9 cellular contexts compared by ENCODE assay signal in the genomic region with DNA sequence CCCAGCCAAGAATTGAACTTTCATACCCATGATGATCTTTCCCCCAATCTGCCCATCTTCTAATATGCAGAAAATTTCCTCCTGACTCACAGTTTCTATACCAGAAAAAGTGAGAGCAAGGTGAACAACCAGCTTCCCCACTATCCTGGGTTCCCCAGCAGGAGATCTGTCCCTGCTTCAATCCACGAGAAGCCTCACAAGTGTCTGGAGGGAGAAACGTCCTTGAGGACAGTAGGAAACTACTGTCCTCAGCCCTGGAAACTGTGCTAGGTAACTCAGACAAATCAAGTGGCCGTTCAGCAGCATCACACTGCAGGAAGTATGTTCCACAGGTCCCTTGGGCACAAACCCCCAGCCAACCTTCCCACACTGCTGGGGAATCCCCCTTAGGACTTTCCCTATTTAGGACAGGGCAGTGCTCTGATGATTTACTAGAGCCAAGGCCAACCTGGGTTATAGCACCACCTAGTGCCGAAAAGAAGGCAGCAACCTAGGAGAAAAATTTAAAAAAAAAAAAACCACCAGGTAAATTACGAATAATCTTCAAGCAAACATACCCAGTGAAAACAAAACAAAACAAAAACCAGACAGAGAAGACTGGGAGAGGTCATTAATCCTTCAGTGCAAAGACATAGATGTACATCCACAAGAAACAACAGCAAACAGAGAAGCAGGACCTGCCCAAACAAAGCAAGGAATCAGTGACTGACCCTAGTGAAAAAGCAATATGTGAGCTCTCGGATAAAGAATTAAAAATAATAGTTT. TPM values are rescaled to one million over a fixed set of nuclear protein-coding genes. Genes with fewer than 3 reads are reported as not detected.
DNase-seq lines count a peak whose midpoint lies in the region; ATAC-seq and TF ChIP-seq lines count a peak whose summit lies in the region.
"Had no signal": no experiment of that assay in that cellular context is flagged by ENCODE, and none has a peak within 500 bp of the region (broad histone marks: within the 10 kb centered on the region; RNA-seq: fewer than 3 reads in every experiment).

No MANE protein-coding gene starts in this region.

- DNase-seq in Right ventricle myocardium superior (no peak), right atrium auricular region (ENCODE audit: low spot score) (no peak), esophagus muscularis mucosa (ENCODE audit: extremely low spot score) (no peak), pons (ENCODE audit: low spot score) (peak; percentile 26), hippocampal formation (lab: John Stamatoyannopoulos, UW) (no peak)

- peak; percentile 61 for ATAC-seq in Right ventricle myocardium superior (ENCODE audit: poor library complexity)
- ATAC-seq in GM19467 (IDR thresholded peaks at IDR 0.05; ENCODE audit: unreplicated experiment), result peak; percentile 98
- ATAC-seq in HG03439 (IDR thresholded peaks at IDR 0.05; ENCODE audit: unreplicated experiment), result peak; percentile 99

- no peaks in the 10 kb centered on the region for H3K9me2 ChIP-seq in SU-DHL-6 (replicated peaks; ENCODE audit: insufficient read depth, low read length)

- no peaks in the 10 kb centered on the region for H3K4me1 ChIP-seq in right atrium auricular region
- no peaks in the 10 kb centered on the region for H3K4me1 ChIP-seq in esophagus muscularis mucosa

- H3K9me3 ChIP-seq in right atrium auricular region, result peaks cover 0 to 13% of the 10 kb centered on the region in 2 donors
- no peaks in the 10 kb centered on the region for H3K9me3 ChIP-seq in SU-DHL-6 (ENCODE audit: insufficient read depth, low read length)
- H3K9me3 ChIP-seq in esophagus muscularis mucosa, result peaks cover 0 to 6% (median 2%) of the 10 kb centered on the region in 4 donors

- no peaks in the 10 kb centered on the region for H3K36me3 ChIP-seq in right atrium auricular region
- no peaks in the 10 kb centered on the region for H3K36me3 ChIP-seq in SU-DHL-6 (ENCODE audit: low read length)
- H3K36me3 ChIP-seq in esophagus muscularis mucosa, result no peaks in the 10 kb centered on the region

- no peaks in the 10 kb centered on the region for H4K20me1 ChIP-seq in SU-DHL-6 (ENCODE audit: low read depth, low read length)

- 37% methylated on average over 6 of the region's 6 CpGs for WGBS in esophagus muscularis mucosa

- no peak overlapping the region for H2AFZ ChIP-seq in SU-DHL-6 (ENCODE audit: low read depth, low read length, severe bottlenecking)

- peak in 1 of 2 donors; percentile 52 for TF ChIP-seq CTCF in right atrium auricular region (IDR thresholded peaks at IDR 0.05)
- TF ChIP-seq CTCF in SU-DHL-6 (IDR thresholded peaks at IDR 0.05; ENCODE audit: insufficient read depth, low read length, poor library complexity, severe bottlenecking), result peak; percentile 84
- TF ChIP-seq CTCF in esophagus muscularis mucosa (IDR thresholded peaks at IDR 0.05), result peak; percentile 26 to 57 (median 32)

- no peak overlapping the region for H3K9ac ChIP-seq in SU-DHL-6 (ENCODE audit: low read length)

- TF ChIP-seq EP300 in esophagus muscularis mucosa (IDR thresholded peaks at IDR 0.05), result no peak

- H3K79me2 ChIP-seq in SU-DHL-6 (ENCODE audit: insufficient read depth, low read length), result no peaks in the 10 kb centered on the region

- H3K27ac ChIP-seq in right atrium auricular region, result no peak overlapping the region
- no peak overlapping the region for H3K27ac ChIP-seq in SU-DHL-6 (ENCODE audit: low read depth, low read length)
- H3K27ac ChIP-seq in esophagus muscularis mucosa (replicated peaks in 1 of 4), result no peak overlapping the region
- H3K27ac ChIP-seq: SK-N-MC had no signal

- no peaks in the 10 kb centered on the region for H3K27me3 ChIP-seq in right atrium auricular region
- no peaks in the 10 kb centered on the region for H3K27me3 ChIP-seq in SU-DHL-6 (ENCODE audit: low read length)
- H3K27me3 ChIP-seq in esophagus muscularis mucosa, result no peaks in the 10 kb centered on the region

- H3K4me2 ChIP-seq in SU-DHL-6 (ENCODE audit: low read depth, low read length, poor library complexity, severe bottlenecking), result no peak overlapping the region

- H3F3A ChIP-seq in SU-DHL-6 (ENCODE audit: insufficient read depth), result no peaks in the 10 kb centered on the region

- intact Hi-C loops in Right ventricle myocardium superior (cut with DNase I) (loop anchor here (10.0 kb wide), 1 partner anchor 57 kb away; no protein-coding TSS in a partner anchor), esophagus muscularis mucosa (cut with DNase I) (no loop called here)

- TF ChIP-seq POLR2A in esophagus muscularis mucosa (IDR thresholded peaks at IDR 0.05; ENCODE audit: low read depth), result no peak

- no peak overlapping the region for H3K4me3 ChIP-seq in right atrium auricular region
- no peak overlapping the region for H3K4me3 ChIP-seq in SU-DHL-6 (ENCODE audit: insufficient read depth, low read length, poor library complexity, severe bottlenecking)
- H3K4me3 ChIP-seq in esophagus muscularis mucosa, result no peak overlapping the region
- H3K4me3 ChIP-seq: SK-N-MC had no signal

RNA-seq across cellular contexts. Expression of gene MORC1, which starts 36.0 kb away (rescaled TPM):
- total RNA-seq in Right ventricle myocardium superior (not detected), right atrium auricular region (not detected), esophagus muscularis mucosa (not detected)

RNA-seq across cellular contexts. Expression of gene C3orf85, which starts 54.6 kb away (rescaled TPM):
- total RNA-seq in Right ventricle myocardium superior (not detected), right atrium auricular region (not detected), esophagus muscularis mucosa (not detected)
